17 cellular contexts compared by ENCODE assay signal in the genomic region with DNA sequence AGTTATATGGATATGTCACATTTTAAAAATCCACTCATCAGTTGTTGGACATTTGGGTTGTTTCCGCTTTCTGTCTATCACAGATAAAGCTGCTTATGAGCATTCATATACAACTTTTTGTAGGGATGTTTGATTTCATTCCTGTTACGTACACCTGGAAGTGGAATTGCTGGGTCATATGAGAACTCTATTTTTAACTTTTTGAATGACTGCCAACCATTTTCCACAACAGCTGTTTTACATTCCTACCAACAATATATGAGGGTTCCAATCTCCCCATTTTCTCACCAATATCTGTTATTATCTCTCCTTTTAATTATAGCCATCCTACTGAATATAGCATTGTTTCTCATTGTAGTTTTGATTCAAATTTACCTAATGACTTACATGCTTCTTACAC.
"Had no signal": no experiment of that assay in that cellular context is flagged by ENCODE, and none has a peak within 500 bp of the region (broad histone marks: within the 10 kb centered on the region; RNA-seq: fewer than 3 reads in every experiment).

No MANE protein-coding gene starts in this region.

- H3K27me3 Mint-ChIP-seq: activated CD4-positive, alpha-beta memory T cell treated with anti-CD3 and anti-CD28 coated beads, Interleukin-2, amount 10 ng/mL, durations not matched to agents 7 days and 5 days; activated CD8-positive, alpha-beta memory T cell treated with anti-CD3 and anti-CD28 coated beads, Interleukin-2, amount 10 ng/mL, durations not matched to agents 7 days and 5 days; activated naive CD8-positive, alpha-beta T cell treated with anti-CD3 and anti-CD28 coated beads, Interleukin-2, amount 10 ng/mL, durations not matched to agents 7 days and 5 days; brain; stimulated activated naive B cell treated with anti-CD40 and anti-IgM and Interleukin-4, amounts not matched to agents 10 μg/mL and 1 μg/mL and 100 μg/mL, for 72 hours had no signal

- H3K9me3 Mint-ChIP-seq: activated CD4-positive, alpha-beta memory T cell treated with anti-CD3 and anti-CD28 coated beads, Interleukin-2, amount 10 ng/mL, durations not matched to agents 7 days and 5 days; stimulated activated naive B cell treated with anti-CD40 and anti-IgM and Interleukin-4, amounts not matched to agents 10 μg/mL and 1 μg/mL and 100 μg/mL, for 72 hours had no signal

- H3K27ac ChIP-seq: esophagus squamous epithelium, hepatocyte, lower lobe of right lung, parathyroid adenoma, upper lobe of right lung had no signal

- ATAC-seq: activated CD8-positive, alpha-beta memory T cell treated with anti-CD3 and anti-CD28 coated beads, Interleukin-2, amount 10 ng/mL, durations not matched to agents 7 days and 5 days; left cardiac atrium; lower lobe of right lung; stimulated activated naive B cell treated with anti-CD40 and anti-IgM and Interleukin-4, amounts not matched to agents 10 μg/mL and 1 μg/mL and 100 μg/mL, for 72 hours; upper lobe of right lung had no signal

- H3K9me3 ChIP-seq: esophagus squamous epithelium, lower lobe of right lung, upper lobe of right lung had no signal

- H3K79me2 ChIP-seq: parathyroid adenoma had no signal

- H3K27ac Mint-ChIP-seq: activated CD4-positive, alpha-beta memory T cell treated with anti-CD3 and anti-CD28 coated beads, Interleukin-2, amount 10 ng/mL, durations not matched to agents 7 days and 5 days; activated CD8-positive, alpha-beta memory T cell treated with anti-CD3 and anti-CD28 coated beads, Interleukin-2, amount 10 ng/mL, durations not matched to agents 7 days and 5 days; activated naive CD8-positive, alpha-beta T cell treated with anti-CD3 and anti-CD28 coated beads, Interleukin-2, amount 10 ng/mL, durations not matched to agents 7 days and 5 days; brain; nephron; stimulated activated naive B cell treated with anti-CD40 and anti-IgM and Interleukin-4, amounts not matched to agents 10 μg/mL and 1 μg/mL and 100 μg/mL, for 72 hours had no signal

- H3K4me2 ChIP-seq: hepatocyte had no signal

- H3K27me3 ChIP-seq: esophagus squamous epithelium, hepatocyte, upper lobe of right lung had no signal

- H3K4me1 ChIP-seq: esophagus squamous epithelium, lower lobe of right lung, parathyroid adenoma, upper lobe of right lung had no signal

- H3K4me3 ChIP-seq: esophagus squamous epithelium, hepatocyte, lower lobe of right lung, upper lobe of right lung had no signal

- DNase-seq: activated CD4-positive, alpha-beta memory T cell treated with anti-CD3 and anti-CD28 coated beads, Interleukin-2, amount 10 ng/mL, durations not matched to agents 7 days and 5 days; activated CD4-positive, alpha-beta T cell treated with anti-CD3 and anti-CD28 coated beads for 48 hours; activated CD4-positive, CD25-positive, alpha-beta regulatory T cell; activated CD8-positive, alpha-beta memory T cell treated with anti-CD3 and anti-CD28 coated beads, Interleukin-2, amount 10 ng/mL, durations not matched to agents 7 days and 5 days; activated naive CD8-positive, alpha-beta T cell treated with anti-CD3 and anti-CD28 coated beads, Interleukin-2, amount 10 ng/mL, durations not matched to agents 7 days and 5 days; amygdala; effector memory CD4-positive, alpha-beta T cell; esophagus squamous epithelium; left cardiac atrium; lower lobe of right lung; stimulated activated naive B cell treated with anti-CD40 and anti-IgM and Interleukin-4, amounts not matched to agents 10 μg/mL and 1 μg/mL and 100 μg/mL, for 72 hours; T1000; upper lobe of right lung had no signal

- H3K4me3 Mint-ChIP-seq: activated CD4-positive, alpha-beta memory T cell treated with anti-CD3 and anti-CD28 coated beads, Interleukin-2, amount 10 ng/mL, durations not matched to agents 7 days and 5 days; activated CD8-positive, alpha-beta memory T cell treated with anti-CD3 and anti-CD28 coated beads, Interleukin-2, amount 10 ng/mL, durations not matched to agents 7 days and 5 days; activated naive CD8-positive, alpha-beta T cell treated with anti-CD3 and anti-CD28 coated beads, Interleukin-2, amount 10 ng/mL, durations not matched to agents 7 days and 5 days; brain; nephron; stimulated activated naive B cell treated with anti-CD40 and anti-IgM and Interleukin-4, amounts not matched to agents 10 μg/mL and 1 μg/mL and 100 μg/mL, for 72 hours had no signal

- H2AFZ ChIP-seq: hepatocyte, parathyroid adenoma had no signal

- H3K9ac ChIP-seq: parathyroid adenoma had no signal
